ENCODE assay signal across 24 cellular contexts in genomic region chr14:33527023-33527634, GRCh38.
DNase-seq lines count a peak whose midpoint lies in the region; ATAC-seq, FAIRE-seq and TF ChIP-seq lines count a peak whose summit lies in the region.
"Had no signal": no experiment of that assay in that cellular context is flagged by ENCODE, and none has a peak within 500 bp of the region (broad histone marks: within the 10 kb centered on the region; RNA-seq: fewer than 3 reads in every experiment).

No MANE protein-coding gene starts in this region.

- H3K27ac ChIP-seq in OCI-LY3 (ENCODE audit: low read length) (peak overlapping the region; percentile 96), GM12878 (ENCODE audit: control insufficient read depth, insufficient read depth) (no peak overlapping the region), tibial nerve (no peak overlapping the region)
- H3K27ac ChIP-seq: BLaER1 had no signal

- RAD21 ChIA-PET in GM12878 (lab: Charles Lee; ENCODE audit: unreplicated experiment): interaction anchor here (0.8 to 12.6 kb wide), 11 partner anchors 8 to 265 kb away, joined by 3 to 279 read pairs (median 4); no protein-coding TSS in a partner anchor

- no peak for TF ChIP-seq POLR2A in GM12878 (IDR thresholded peaks at IDR 0.05; ENCODE audit: low read depth, low read length)
- TF ChIP-seq POLR2A in tibial nerve (IDR thresholded peaks at IDR 0.05): no peak

- in situ Hi-C loops in GM12878 (cut with MboI): no loop called here

- H3K4me1 ChIP-seq in OCI-LY3 (ENCODE audit: low read length): peaks cover 94% of the 10 kb centered on the region
- no peaks in the 10 kb centered on the region for H3K4me1 ChIP-seq in GM12878 (ENCODE audit: control insufficient read depth, insufficient read depth, low read length)
- no peaks in the 10 kb centered on the region for H3K4me1 ChIP-seq in tibial nerve
- H3K4me1 ChIP-seq: BE2C, BLaER1 had no signal

- no peak for TF ChIP-seq RAD21 in GM12878 (IDR thresholded peaks at IDR 0.05; ENCODE audit: insufficient read depth, low read depth, low read length)

- intact Hi-C loops in GM12878 (cut with micrococcal nuclease; ENCODE audit: unreplicated experiment): no loop called here

- H3K9me3 ChIP-seq in OCI-LY3 (ENCODE audit: insufficient read depth, low read length) (no peaks in the 10 kb centered on the region), GM12878 (replicated peaks; ENCODE audit: control insufficient read depth, insufficient read depth, low read length) (no peaks in the 10 kb centered on the region), tibial nerve (no peaks in the 10 kb centered on the region)
- H3K9me3 ChIP-seq: BE2C, BLaER1 had no signal

- TF ChIP-seq CTCF in OCI-LY3 (IDR thresholded peaks at IDR 0.05; ENCODE audit: low read depth, low read length): no peak
- no peak for TF ChIP-seq CTCF in GM12878 (IDR thresholded peaks at IDR 0.05 in 2 of 3, conservative IDR thresholded peaks at IDR 0.05 in 1 of 3; ENCODE audit: control insufficient read depth in 2 of 3, extremely low read depth in 1 of 3, insufficient read depth in 1 of 3, low read depth in 3 of 3, low read length in 3 of 3)
- TF ChIP-seq CTCF in tibial nerve (IDR thresholded peaks at IDR 0.05): no peak

- CTCF ChIA-PET in GM12878 (lab: Yijun Ruan, JAX): interaction anchor here (0.5 to 3.3 kb wide), 7 partner anchors 13 to 149 kb away, joined by 3 to 9 read pairs (median 4); no protein-coding TSS in a partner anchor

- H3K4me3 ChIP-seq in OCI-LY3 (ENCODE audit: low read length): peak overlapping the region; percentile 60
- H3K4me3 ChIP-seq in GM12878: no peak overlapping the region
- no peak overlapping the region for H3K4me3 ChIP-seq in tibial nerve
- H3K4me3 ChIP-seq: BLaER1 had no signal

- no peak for FAIRE-seq in GM12878 (lab: Jason Lieb, UNC)
- FAIRE-seq: A204.1, GM12891 had no signal

- H3K4me2 ChIP-seq in OCI-LY3 (ENCODE audit: low read length) (peak overlapping the region; percentile 82), GM12878 (ENCODE audit: control insufficient read depth, insufficient read depth) (no peak overlapping the region)
- H3K4me2 ChIP-seq: BLaER1 had no signal

- H2AFZ ChIP-seq in OCI-LY3 (ENCODE audit: low read depth, low read length) (peak overlapping the region; percentile 20; the same call in 1 of the 2 replicates), GM12878 (ENCODE audit: control insufficient read depth, low read depth, low read length) (no peak overlapping the region)

- BruUV-seq in GM12878 (replicated peaks; lab: Mats Ljungman, UMichigan): no TSS peak

- peak overlapping the region; percentile 61 for H3K9ac ChIP-seq in OCI-LY3 (ENCODE audit: low read length)
- no peak overlapping the region for H3K9ac ChIP-seq in GM12878 (ENCODE audit: control insufficient read depth, insufficient read depth, low read length)
- H3K9ac ChIP-seq: BLaER1 had no signal

- H3K36me3 ChIP-seq in OCI-LY3 (replicated peaks; ENCODE audit: low read depth, low read length): no peaks in the 10 kb centered on the region
- H3K36me3 ChIP-seq in GM12878 (ENCODE audit: control insufficient read depth in 2 of 2, insufficient read depth in 2 of 2, low read length in 1 of 2): no peaks in the 10 kb centered on the region
- no peaks in the 10 kb centered on the region for H3K36me3 ChIP-seq in tibial nerve
- H3K36me3 ChIP-seq: BE2C, BLaER1 had no signal

- no peaks in the 10 kb centered on the region for H3K79me2 ChIP-seq in OCI-LY3 (ENCODE audit: low read length)
- no peaks in the 10 kb centered on the region for H3K79me2 ChIP-seq in GM12878 (ENCODE audit: control insufficient read depth, insufficient read depth, low read length)

- DNase-seq in GM12878 (ENCODE audit: low read depth, low spot score) (no peak), NCI-H748 treated with DMSO at 0.1 percent for 48 hours (lab: John Stamatoyannopoulos, UW) (no peak), tibial nerve (ENCODE audit: low spot score in 2 of 2) (no peak)
- DNase-seq: 8988T; ACHN; BE2C; C1 segment of cervical spinal cord; CD4-positive, alpha-beta memory T cell; CD4-positive, CD25-positive, alpha-beta regulatory T cell; CD8-positive, alpha-beta memory T cell; COR-L47; DMS 273 treated with DMSO at 0.1 percent for 48 hours; DMS153; DMS53; DMS79; DND-41; EL; GDM1 had no signal

- SMC1A ChIA-PET in GM12878 (lab: Charles Lee; ENCODE audit: uncharacterized antibody, unreplicated experiment): interaction anchor here (0.6 to 18.1 kb wide), 10 partner anchors 12 to 149 kb away, joined by 3 to 298 read pairs (median 6); no protein-coding TSS in a partner anchor

- TF ChIP-seq EP300 in GM12878 (IDR thresholded peaks at IDR 0.05; ENCODE audit: borderline replicate concordance in 1 of 2, control insufficient read depth in 1 of 2, low read depth in 2 of 2, low read length in 2 of 2) (no peak), tibial nerve (IDR thresholded peaks at IDR 0.05) (no peak)

- POLR2A ChIA-PET in GM12878 (lab: Charles Lee): interaction anchor here (0.6 to 10.9 kb wide), 6 partner anchors 11 to 52 kb away, joined by 3 to 105 read pairs (median 4); no protein-coding TSS in a partner anchor

- ATAC-seq in HG02870 (IDR thresholded peaks at IDR 0.05; ENCODE audit: unreplicated experiment): peak; percentile 67
- peak; percentile 8 for ATAC-seq in GM12878
- no peak for ATAC-seq in GM21367 (IDR thresholded peaks at IDR 0.05; ENCODE audit: unreplicated experiment)

- H3K27me3 ChIP-seq in OCI-LY3 (ENCODE audit: low read depth, low read length) (no peaks in the 10 kb centered on the region), GM12878 (replicated peaks in 1 of 2; ENCODE audit: control insufficient read depth in 2 of 2, insufficient read depth in 2 of 2, low read length in 1 of 2) (no peaks in the 10 kb centered on the region), tibial nerve (no peaks in the 10 kb centered on the region)
- H3K27me3 ChIP-seq: BE2C, BLaER1 had no signal

- H4K20me1 ChIP-seq in OCI-LY3 (ENCODE audit: insufficient read depth, low read length): no peaks in the 10 kb centered on the region
- H4K20me1 ChIP-seq in GM12878 (ENCODE audit: control insufficient read depth, insufficient read depth): no peaks in the 10 kb centered on the region
- H4K20me1 ChIP-seq: BLaER1 had no signal

- 16% methylated on average over 6 of the region's 6 CpGs for WGBS in GM12878 (ENCODE audit: insufficient coverage, insufficient replicate concordance, low lambda C conversion rate, missing lambda C conversion rate)
- WGBS in tibial nerve, 2 donors: 89 to 92% methylated on average over 6 of the region's 6 CpGs

TF ChIP-seq in GM12878, 131 proteins besides CTCF, POLR2A, EP300 and RAD21 (continues in another document):
- TF ChIP-seq, protein P1, sequence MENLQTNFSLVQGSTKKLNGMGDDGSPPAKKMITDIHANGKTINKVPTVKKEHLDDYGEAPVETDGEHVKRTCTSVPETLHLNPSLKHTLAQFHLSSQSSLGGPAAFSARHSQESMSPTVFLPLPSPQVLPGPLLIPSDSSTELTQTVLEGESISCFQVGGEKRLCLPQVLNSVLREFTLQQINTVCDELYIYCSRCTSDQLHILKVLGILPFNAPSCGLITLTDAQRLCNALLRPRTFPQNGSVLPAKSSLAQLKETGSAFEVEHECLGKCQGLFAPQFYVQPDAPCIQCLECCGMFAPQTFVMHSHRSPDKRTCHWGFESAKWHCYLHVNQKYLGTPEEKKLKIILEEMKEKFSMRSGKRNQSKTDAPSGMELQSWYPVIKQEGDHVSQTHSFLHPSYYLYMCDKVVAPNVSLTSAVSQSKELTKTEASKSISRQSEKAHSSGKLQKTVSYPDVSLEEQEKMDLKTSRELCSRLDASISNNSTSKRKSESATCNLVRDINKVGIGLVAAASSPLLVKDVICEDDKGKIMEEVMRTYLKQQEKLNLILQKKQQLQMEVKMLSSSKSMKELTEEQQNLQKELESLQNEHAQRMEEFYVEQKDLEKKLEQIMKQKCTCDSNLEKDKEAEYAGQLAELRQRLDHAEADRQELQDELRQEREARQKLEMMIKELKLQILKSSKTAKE (IDR thresholded peaks at IDR 0.05; ENCODE audit: low read depth, poor library complexity, severe bottlenecking): no peak
- peak; percentile 66 for TF ChIP-seq ATF7 (IDR thresholded peaks at IDR 0.05; ENCODE audit: low read depth)
- peak; percentile 82 for TF ChIP-seq SMAD1 (IDR thresholded peaks at IDR 0.05; ENCODE audit: low read depth, partially characterized antibody)
- TF ChIP-seq MLLT1 (IDR thresholded peaks at IDR 0.05): peak; percentile 88
- no peak for TF ChIP-seq EED (IDR thresholded peaks at IDR 0.05; ENCODE audit: low read depth)
- TF ChIP-seq YBX1 (IDR thresholded peaks at IDR 0.05): no peak
- TF ChIP-seq E2F8 (IDR thresholded peaks at IDR 0.05; ENCODE audit: low read depth, partially characterized antibody): no peak
- peak in 1 of 2 experiments; percentile 14; a peak in 1 of 4 replicates for TF ChIP-seq BHLHE40 (IDR thresholded peaks at IDR 0.05; ENCODE audit: borderline replicate concordance in 1 of 2, low read depth in 2 of 2, low read length in 1 of 2)
